ENCODE assay signal across 1 cellular context in the genomic region with DNA sequence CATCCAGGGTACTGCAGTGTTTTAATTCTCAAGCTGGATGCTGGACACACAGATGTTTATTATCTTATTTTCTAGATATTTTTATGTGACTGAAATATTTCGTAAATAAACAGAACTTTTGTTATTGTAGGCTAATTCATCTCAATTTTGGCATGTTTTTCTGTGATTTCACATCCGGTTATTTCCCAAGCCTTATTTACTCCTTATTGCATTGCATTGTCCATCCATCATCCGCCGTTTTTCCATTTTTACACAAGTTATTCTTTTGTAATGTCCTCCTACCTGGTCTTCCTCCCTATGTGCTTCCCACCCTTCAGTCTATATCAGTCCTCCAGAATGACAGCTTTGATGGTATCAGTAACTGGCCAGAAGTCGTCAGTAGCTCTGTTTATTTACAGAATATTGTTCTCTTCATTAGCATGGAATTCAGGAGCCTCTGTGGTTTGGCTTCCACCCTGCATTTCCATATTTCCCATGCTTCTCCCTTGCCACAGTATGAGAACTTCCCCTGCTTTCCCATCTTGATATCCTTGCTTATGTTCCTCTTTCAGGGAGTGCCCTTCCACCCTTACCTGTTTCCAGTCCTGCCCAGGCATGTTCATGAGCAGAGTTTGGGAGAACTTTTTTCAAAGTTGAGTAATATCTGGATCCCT.
TF ChIP-seq lines count a peak whose summit lies in the region.

No MANE protein-coding gene starts in this region.

TF ChIP-seq in liver, 16 proteins besides CTCF, POLR2A, EP300 and RAD21:
- TF ChIP-seq, protein P1, sequence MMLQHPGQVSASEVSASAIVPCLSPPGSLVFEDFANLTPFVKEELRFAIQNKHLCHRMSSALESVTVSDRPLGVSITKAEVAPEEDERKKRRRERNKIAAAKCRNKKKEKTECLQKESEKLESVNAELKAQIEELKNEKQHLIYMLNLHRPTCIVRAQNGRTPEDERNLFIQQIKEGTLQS (IDR thresholded peaks at IDR 0.05): no peak
- TF ChIP-seq RXRA (IDR thresholded peaks at IDR 0.05) (no peak), FOXA2 (IDR thresholded peaks at IDR 0.05) (no peak), SP1 (IDR thresholded peaks at IDR 0.05) (no peak), YY1 (IDR thresholded peaks at IDR 0.05) (no peak), NR2F2 (IDR thresholded peaks at IDR 0.05) (no peak), GABPA (IDR thresholded peaks at IDR 0.05 in 1 of 2, conservative IDR thresholded peaks at IDR 0.05 in 1 of 2) (no peak), TAF1 (conservative IDR thresholded peaks at IDR 0.05) (no peak), HNF4A (conservative IDR thresholded peaks at IDR 0.05) (no peak), EGR1 (IDR thresholded peaks at IDR 0.05; ENCODE audit: low read depth in 2 of 2) (no peak)
- TF ChIP-seq, protein P2, sequence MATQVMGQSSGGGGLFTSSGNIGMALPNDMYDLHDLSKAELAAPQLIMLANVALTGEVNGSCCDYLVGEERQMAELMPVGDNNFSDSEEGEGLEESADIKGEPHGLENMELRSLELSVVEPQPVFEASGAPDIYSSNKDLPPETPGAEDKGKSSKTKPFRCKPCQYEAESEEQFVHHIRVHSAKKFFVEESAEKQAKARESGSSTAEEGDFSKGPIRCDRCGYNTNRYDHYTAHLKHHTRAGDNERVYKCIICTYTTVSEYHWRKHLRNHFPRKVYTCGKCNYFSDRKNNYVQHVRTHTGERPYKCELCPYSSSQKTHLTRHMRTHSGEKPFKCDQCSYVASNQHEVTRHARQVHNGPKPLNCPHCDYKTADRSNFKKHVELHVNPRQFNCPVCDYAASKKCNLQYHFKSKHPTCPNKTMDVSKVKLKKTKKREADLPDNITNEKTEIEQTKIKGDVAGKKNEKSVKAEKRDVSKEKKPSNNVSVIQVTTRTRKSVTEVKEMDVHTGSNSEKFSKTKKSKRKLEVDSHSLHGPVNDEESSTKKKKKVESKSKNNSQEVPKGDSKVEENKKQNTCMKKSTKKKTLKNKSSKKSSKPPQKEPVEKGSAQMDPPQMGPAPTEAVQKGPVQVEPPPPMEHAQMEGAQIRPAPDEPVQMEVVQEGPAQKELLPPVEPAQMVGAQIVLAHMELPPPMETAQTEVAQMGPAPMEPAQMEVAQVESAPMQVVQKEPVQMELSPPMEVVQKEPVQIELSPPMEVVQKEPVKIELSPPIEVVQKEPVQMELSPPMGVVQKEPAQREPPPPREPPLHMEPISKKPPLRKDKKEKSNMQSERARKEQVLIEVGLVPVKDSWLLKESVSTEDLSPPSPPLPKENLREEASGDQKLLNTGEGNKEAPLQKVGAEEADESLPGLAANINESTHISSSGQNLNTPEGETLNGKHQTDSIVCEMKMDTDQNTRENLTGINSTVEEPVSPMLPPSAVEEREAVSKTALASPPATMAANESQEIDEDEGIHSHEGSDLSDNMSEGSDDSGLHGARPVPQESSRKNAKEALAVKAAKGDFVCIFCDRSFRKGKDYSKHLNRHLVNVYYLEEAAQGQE (IDR thresholded peaks at IDR 0.05): no peak
- TF ChIP-seq, protein P3, sequence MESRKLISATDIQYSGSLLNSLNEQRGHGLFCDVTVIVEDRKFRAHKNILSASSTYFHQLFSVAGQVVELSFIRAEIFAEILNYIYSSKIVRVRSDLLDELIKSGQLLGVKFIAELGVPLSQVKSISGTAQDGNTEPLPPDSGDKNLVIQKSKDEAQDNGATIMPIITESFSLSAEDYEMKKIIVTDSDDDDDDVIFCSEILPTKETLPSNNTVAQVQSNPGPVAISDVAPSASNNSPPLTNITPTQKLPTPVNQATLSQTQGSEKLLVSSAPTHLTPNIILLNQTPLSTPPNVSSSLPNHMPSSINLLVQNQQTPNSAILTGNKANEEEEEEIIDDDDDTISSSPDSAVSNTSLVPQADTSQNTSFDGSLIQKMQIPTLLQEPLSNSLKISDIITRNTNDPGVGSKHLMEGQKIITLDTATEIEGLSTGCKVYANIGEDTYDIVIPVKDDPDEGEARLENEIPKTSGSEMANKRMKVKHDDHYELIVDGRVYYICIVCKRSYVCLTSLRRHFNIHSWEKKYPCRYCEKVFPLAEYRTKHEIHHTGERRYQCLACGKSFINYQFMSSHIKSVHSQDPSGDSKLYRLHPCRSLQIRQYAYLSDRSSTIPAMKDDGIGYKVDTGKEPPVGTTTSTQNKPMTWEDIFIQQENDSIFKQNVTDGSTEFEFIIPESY (IDR thresholded peaks at IDR 0.05): no peak
